In the genomic region with DNA sequence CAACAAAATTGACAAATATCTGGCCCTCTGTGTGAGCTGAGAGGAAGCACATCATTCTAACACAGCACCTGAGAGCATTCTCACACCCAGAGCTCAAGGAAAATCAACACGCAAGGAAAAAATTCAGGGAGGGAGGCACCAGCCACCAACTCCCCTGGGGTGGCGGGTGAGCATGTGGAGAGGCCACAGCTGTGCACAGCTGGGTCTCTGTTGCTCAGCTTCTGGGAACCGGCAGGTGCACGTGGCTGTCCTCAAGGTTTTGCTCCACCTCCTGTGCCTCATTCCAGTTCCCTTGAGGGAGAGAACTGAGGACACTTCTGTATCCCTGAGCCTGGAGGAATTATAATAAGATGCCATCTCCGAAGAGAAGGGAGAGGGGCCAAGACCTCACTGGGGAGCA, we compare ENCODE assay signal across 22 cellular contexts.
A peak's percentile ranks its signal among the peaks of the same experiment; 100 is the strongest.
DNase-seq lines count a peak whose midpoint lies in the region; ATAC-seq and TF ChIP-seq lines count a peak whose summit lies in the region.
"Had no signal": no experiment of that assay in that cellular context is flagged by ENCODE, and none has a peak within 500 bp of the region (broad histone marks: within the 10 kb centered on the region; RNA-seq: fewer than 3 reads in every experiment).

No MANE protein-coding gene starts in this region.

- H3K36me3 ChIP-seq in HEK293 (ENCODE audit: control insufficient read depth in 2 of 2, insufficient read depth in 1 of 2, low read length in 2 of 2) (no peaks in the 10 kb centered on the region), esophagus muscularis mucosa (no peaks in the 10 kb centered on the region), sigmoid colon (no peaks in the 10 kb centered on the region), ovary (no peaks in the 10 kb centered on the region)
- H3K36me3 ChIP-seq: BE2C, gastrocnemius medialis, left lung, tibial nerve had no signal

- DNase-seq in activated CD8-positive, alpha-beta memory T cell treated with anti-CD3 and anti-CD28 coated beads for 24 hours = peak; percentile 32
- no peak for DNase-seq in activated CD8-positive, alpha-beta memory T cell treated with anti-CD3 and anti-CD28 coated beads, Interleukin-2, amount 50 U/mL, for 4 hours
- DNase-seq in esophagus muscularis mucosa (ENCODE audit: extremely low spot score) = no peak
- DNase-seq in sigmoid colon = no peak
- no peak for DNase-seq in DMS 273 (lab: John Stamatoyannopoulos, UW; ENCODE audit: unreplicated experiment)
- DNase-seq in ovary = no peak
- DNase-seq: activated CD4-positive, alpha-beta T cell treated with anti-CD3 and anti-CD28 coated beads for 1 hour; activated CD8-positive, alpha-beta T cell treated with anti-CD3 and anti-CD28 coated beads for 36 hours; activated gamma-delta T cell; activated naive CD8-positive, alpha-beta T cell treated with anti-CD3 and anti-CD28 coated beads, Interleukin-2, amount 50 U/mL, for 24 hours; activated T-cell treated with anti-CD3 and anti-CD28 coated beads, Interleukin-2, amount 50 U/mL, for 1 hour; BE2C; gastrocnemius medialis; Karpas-422; left lung; natural killer cell; NCI-H1694 treated with DMSO at 0.1 percent for 48 hours; stimulated activated CD4-positive, alpha-beta T cell treated with anti-CD3 and anti-CD28 coated beads, Interleukin-2, amount 100 ng/mL, for 24 hours had no signal

- TF ChIP-seq POLR2A in esophagus muscularis mucosa (IDR thresholded peaks at IDR 0.05; ENCODE audit: low read depth) (no peak), sigmoid colon (IDR thresholded peaks at IDR 0.05) (no peak), ovary (IDR thresholded peaks at IDR 0.05) (no peak)

- intact Hi-C loops in esophagus muscularis mucosa (cut with DNase I) (no loop called here), sigmoid colon (cut with DNase I) (loop anchor here (5.0 kb wide), 3 partner anchors 45 to 235 kb away; a partner anchor contains a TSS), ovary (cut with DNase I) (no loop called here)

- 94% methylated on average over 3 of the region's 5 CpGs for WGBS in esophagus muscularis mucosa
- 69 to 84% methylated on average over 5 of the region's 5 CpGs for WGBS in sigmoid colon, 2 donors
- 32 to 60% (median 39%) methylated on average over 5 of the region's 5 CpGs for WGBS in ovary, 3 donors

- H3K27me3 ChIP-seq in esophagus muscularis mucosa (no peaks in the 10 kb centered on the region), sigmoid colon (no peaks in the 10 kb centered on the region), ovary (no peaks in the 10 kb centered on the region)
- H3K27me3 ChIP-seq: BE2C, tibial nerve had no signal

- H3K9me3 ChIP-seq in HEK293 (ENCODE audit: control insufficient read depth, insufficient read depth, low read depth, low read length) (no peaks in the 10 kb centered on the region), esophagus muscularis mucosa (no peaks in the 10 kb centered on the region), sigmoid colon (no peaks in the 10 kb centered on the region), ovary (no peaks in the 10 kb centered on the region)
- H3K9me3 ChIP-seq: BE2C, gastrocnemius medialis, left lung, tibial nerve had no signal

- no peak for TF ChIP-seq CTCF in HEK293 (tag by site-specific recombination; IDR thresholded peaks at IDR 0.05)
- TF ChIP-seq CTCF in esophagus muscularis mucosa (IDR thresholded peaks at IDR 0.05) = no peak
- no peak for TF ChIP-seq CTCF in sigmoid colon (IDR thresholded peaks at IDR 0.05)
- TF ChIP-seq CTCF in ovary (IDR thresholded peaks at IDR 0.05) = no peak

- TF ChIP-seq EP300 in esophagus muscularis mucosa (IDR thresholded peaks at IDR 0.05) (no peak), sigmoid colon (IDR thresholded peaks at IDR 0.05) (no peak), ovary (IDR thresholded peaks at IDR 0.05) (no peak)

- POLR2A ChIA-PET in HEK293 (lab: Yijun Ruan, JAX) = no interaction called here

- CTCF ChIA-PET in HEK293 (lab: Yijun Ruan, JAX) = interaction anchor here (0.9 kb wide), 1 partner anchor 91 kb away, joined by 3 read pairs; no protein-coding TSS in a partner anchor

- ATAC-seq in GM21390 (IDR thresholded peaks at IDR 0.05; ENCODE audit: unreplicated experiment) = no peak
- ATAC-seq: activated CD8-positive, alpha-beta T cell treated with anti-CD3 and anti-CD28 coated beads for 36 hours; activated naive CD8-positive, alpha-beta T cell treated with anti-CD3 and anti-CD28 coated beads, Interleukin-2, amount 50 U/mL, for 24 hours; gastrocnemius medialis; natural killer cell had no signal

- 0 out of 2 replicates have a peak, but pooled peaks cover 4% of the 10 kb centered on the region for H3K4me1 ChIP-seq in HEK293 (ENCODE audit: control insufficient read depth, insufficient read depth, low read length)
- H3K4me1 ChIP-seq in esophagus muscularis mucosa = peaks cover 18 to 63% (median 53%) of the 10 kb centered on the region in 4 donors
- peaks cover 0 to 65% (median 60%) of the 10 kb centered on the region in 4 donors for H3K4me1 ChIP-seq in sigmoid colon
- peaks cover 3% of the 10 kb centered on the region for H3K4me1 ChIP-seq in ovary (ENCODE audit: insufficient read depth)
- H3K4me1 ChIP-seq: BE2C, gastrocnemius medialis, left lung had no signal

- H3K27ac ChIP-seq in HEK293 (ENCODE audit: extremely low read depth, low read depth, low read length) = no peak overlapping the region
- peak overlapping the region; percentile 67 to 83 (median 78) for H3K27ac ChIP-seq in esophagus muscularis mucosa (replicated peaks in 1 of 4)
- peak overlapping the region; percentile 76 to 90 (median 89) for H3K27ac ChIP-seq in sigmoid colon
- no peak overlapping the region for H3K27ac ChIP-seq in ovary
- H3K27ac ChIP-seq: gastrocnemius medialis, left lung, SK-N-MC had no signal

- H3K4me3 ChIP-seq in HEK293 (ENCODE audit: low read depth, low read length) (no peak overlapping the region), esophagus muscularis mucosa (no peak overlapping the region), sigmoid colon (no peak overlapping the region), ovary (no peak overlapping the region)
- H3K4me3 ChIP-seq: gastrocnemius medialis, left lung, SK-N-MC, tibial nerve had no signal

TF ChIP-seq in HEK293, 187 proteins besides CTCF, POLR2A, EP300 and RAD21:
- no peak for TF ChIP-seq ZSCAN16 (tag by site-specific recombination; IDR thresholded peaks at IDR 0.05)
- peak; percentile 90 for TF ChIP-seq ZIC2 (tag by site-specific recombination; IDR thresholded peaks at IDR 0.05)
- TF ChIP-seq FEZF1 (tag by site-specific recombination; IDR thresholded peaks at IDR 0.05) = 0 out of 2 replicates have a peak, but pooled peaks have one; percentile 16

Comparison
In these comparisons a context has a peak if more than half of its experiments do, and no peak if none do; other contexts are left out.
1. H3K27ac ChIP-seq: peak in esophagus muscularis mucosa (4 of 4) and sigmoid colon (4 of 4); none in HEK293 (single experiment) and ovary (0 of 2).